Comparison of ENCODE assay signal across 1 cellular context in genomic region chr20:63815869-63816268, GRCh38.
TF ChIP-seq lines count a peak whose summit lies in the region.

No MANE protein-coding gene starts in this region.

TF ChIP-seq in H1, 55 proteins besides CTCF, POLR2A, EP300 and RAD21:
- TF ChIP-seq NRF1 (IDR thresholded peaks at IDR 0.05; ENCODE audit: low read depth, low read length) (no peak), CBX5 (IDR thresholded peaks at IDR 0.05; ENCODE audit: low read depth, low read length) (no peak), KDM5A (IDR thresholded peaks at IDR 0.05; ENCODE audit: low read length) (no peak)
